Comparison of ENCODE assay signal across 1 cellular context in the genomic region with DNA sequence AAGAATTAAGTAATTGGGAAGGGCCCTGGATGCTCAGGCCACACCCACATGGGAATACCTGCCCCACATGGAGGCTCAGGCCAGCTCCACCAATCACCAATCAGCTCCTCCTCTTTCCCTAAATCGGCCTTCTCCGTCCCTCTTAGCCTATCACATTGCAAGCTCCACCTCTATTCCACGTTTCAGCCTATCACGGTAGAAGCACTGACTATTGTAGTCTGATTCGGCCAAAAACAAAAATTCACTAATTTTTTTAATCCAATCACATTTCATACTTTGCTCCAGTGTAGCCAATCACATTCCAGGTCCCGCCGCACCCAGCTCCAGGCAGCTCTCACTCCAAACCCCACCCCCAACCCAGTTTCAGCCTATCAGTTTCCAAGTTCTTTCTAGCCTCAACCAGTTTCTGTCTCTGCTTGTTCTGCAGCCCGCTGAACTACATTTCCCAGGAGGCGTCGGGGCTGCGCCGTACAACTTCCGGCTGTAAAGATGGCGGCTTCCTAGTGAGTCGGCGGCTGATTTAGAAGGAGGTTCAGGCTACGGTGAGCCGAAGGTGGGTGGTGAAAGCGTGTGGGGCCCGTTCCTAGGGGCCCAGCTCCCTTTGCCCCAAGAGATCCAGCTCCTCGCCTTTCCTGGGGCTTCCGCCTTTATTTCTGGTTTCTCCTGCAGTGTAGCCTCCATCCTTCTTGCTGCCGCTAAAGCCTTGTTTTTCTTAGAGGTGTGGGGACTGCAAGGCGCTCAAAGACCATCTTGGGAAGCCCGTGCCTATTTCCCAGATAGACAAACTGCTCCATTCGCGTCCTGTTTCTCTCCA.
TF ChIP-seq lines count a peak whose summit lies in the region.

A gene (plus strand): TSS at position 469 of the 814 bp plus-strand sequence. CDS start 1,364 bp downstream, outside the sequence.

TF ChIP-seq in HepG2, 621 proteins besides CTCF, POLR2A, EP300 and RAD21 (continued from another document and continues in another):
- TF ChIP-seq KMT2B (CRISPR knock-in tag; IDR thresholded peaks at IDR 0.05) (peak; percentile 69; the same call in 1 of the 2 replicates), PHF20 (CRISPR knock-in tag; IDR thresholded peaks at IDR 0.05) (peak; percentile 85), ZNF510 (CRISPR knock-in tag; IDR thresholded peaks at IDR 0.05; ENCODE audit: low read depth) (peak; percentile 34; the same call in 1 of the 2 replicates), NONO (IDR thresholded peaks at IDR 0.05) (no peak), NONO (CRISPR knock-in tag; conservative IDR thresholded peaks at IDR 0.05) (peak; percentile 58; the same call in 1 of the 2 replicates), ZNF34 (CRISPR knock-in tag; IDR thresholded peaks at IDR 0.05; ENCODE audit: borderline replicate concordance) (no peak), NCOA2 (CRISPR knock-in tag; IDR thresholded peaks at IDR 0.05) (peak; percentile 51; the same call in 1 of the 2 replicates), ZNF430 (CRISPR knock-in tag; IDR thresholded peaks at IDR 0.05) (0 out of 2 replicates have a peak, but pooled peaks have one; percentile 33), KDM5B (CRISPR knock-in tag; IDR thresholded peaks at IDR 0.05; ENCODE audit: borderline replicate concordance) (no peak), PITX1 (CRISPR knock-in tag; IDR thresholded peaks at IDR 0.05) (no peak; the same call in 1 of the 2 replicates), ZNF530 (CRISPR knock-in tag; IDR thresholded peaks at IDR 0.05; ENCODE audit: low read depth) (no peak), FOXA3 (CRISPR knock-in tag; IDR thresholded peaks at IDR 0.05) (peak; percentile 26; the same call in 1 of the 2 replicates), ZFX (CRISPR knock-in tag; IDR thresholded peaks at IDR 0.05; ENCODE audit: low read depth) (peak; percentile 47; the same call in 1 of the 2 replicates), TOPORS (CRISPR knock-in tag; IDR thresholded peaks at IDR 0.05) (0 out of 2 replicates have a peak, but pooled peaks have one; percentile 29), MXI1 (IDR thresholded peaks at IDR 0.05; ENCODE audit: borderline replicate concordance, low read depth, low read length) (peak; percentile 57; the same call in 1 of the 3 replicates), ZBTB20 (CRISPR knock-in tag; IDR thresholded peaks at IDR 0.05; ENCODE audit: borderline replicate concordance, low read depth) (no peak), CHCHD3 (CRISPR knock-in tag; IDR thresholded peaks at IDR 0.05) (no peak), ZNF552 (CRISPR knock-in tag; IDR thresholded peaks at IDR 0.05; ENCODE audit: borderline replicate concordance) (no peak), SRSF4 (IDR thresholded peaks at IDR 0.05; ENCODE audit: low read depth, low read length, poor library complexity, severe bottlenecking) (no peak), TEAD3 (CRISPR knock-in tag; optimal IDR thresholded peaks at IDR 0.05; ENCODE audit: borderline replicate concordance) (peak; percentile 73), ZNF567 (CRISPR knock-in tag; IDR thresholded peaks at IDR 0.05; ENCODE audit: borderline replicate concordance) (no peak), ZNF619 (CRISPR knock-in tag; IDR thresholded peaks at IDR 0.05) (no peak), ZMYM4 (CRISPR knock-in tag; IDR thresholded peaks at IDR 0.05) (peak; percentile 34; the same call in 1 of the 2 replicates), HMG20A (CRISPR knock-in tag; IDR thresholded peaks at IDR 0.05; ENCODE audit: borderline replicate concordance) (no peak), ZNF350 (CRISPR knock-in tag; IDR thresholded peaks at IDR 0.05; ENCODE audit: borderline replicate concordance, low read depth) (peak; percentile 84; the same call in 1 of the 2 replicates), ZNF501 (CRISPR knock-in tag; IDR thresholded peaks at IDR 0.05) (peak; percentile 79), CHD2 (IDR thresholded peaks at IDR 0.05; ENCODE audit: low read depth, low read length) (no peak), NCOR1 (IDR thresholded peaks at IDR 0.05; ENCODE audit: borderline replicate concordance, low read length) (peak; percentile 23; the same call in 1 of the 2 replicates), HDAC1 (CRISPR knock-in tag; IDR thresholded peaks at IDR 0.05) (peak; percentile 89), MAZ (IDR thresholded peaks at IDR 0.05; ENCODE audit: borderline replicate concordance, low read depth, low read length) (no peak), MAZ (CRISPR knock-in tag; IDR thresholded peaks at IDR 0.05; ENCODE audit: low read depth) (0 out of 2 replicates have a peak, but pooled peaks have one; percentile 26), MYC (CRISPR knock-in tag; IDR thresholded peaks at IDR 0.05; ENCODE audit: borderline replicate concordance) (peak; percentile 41; the same call in 1 of the 2 replicates)
- TF ChIP-seq, protein P1, sequence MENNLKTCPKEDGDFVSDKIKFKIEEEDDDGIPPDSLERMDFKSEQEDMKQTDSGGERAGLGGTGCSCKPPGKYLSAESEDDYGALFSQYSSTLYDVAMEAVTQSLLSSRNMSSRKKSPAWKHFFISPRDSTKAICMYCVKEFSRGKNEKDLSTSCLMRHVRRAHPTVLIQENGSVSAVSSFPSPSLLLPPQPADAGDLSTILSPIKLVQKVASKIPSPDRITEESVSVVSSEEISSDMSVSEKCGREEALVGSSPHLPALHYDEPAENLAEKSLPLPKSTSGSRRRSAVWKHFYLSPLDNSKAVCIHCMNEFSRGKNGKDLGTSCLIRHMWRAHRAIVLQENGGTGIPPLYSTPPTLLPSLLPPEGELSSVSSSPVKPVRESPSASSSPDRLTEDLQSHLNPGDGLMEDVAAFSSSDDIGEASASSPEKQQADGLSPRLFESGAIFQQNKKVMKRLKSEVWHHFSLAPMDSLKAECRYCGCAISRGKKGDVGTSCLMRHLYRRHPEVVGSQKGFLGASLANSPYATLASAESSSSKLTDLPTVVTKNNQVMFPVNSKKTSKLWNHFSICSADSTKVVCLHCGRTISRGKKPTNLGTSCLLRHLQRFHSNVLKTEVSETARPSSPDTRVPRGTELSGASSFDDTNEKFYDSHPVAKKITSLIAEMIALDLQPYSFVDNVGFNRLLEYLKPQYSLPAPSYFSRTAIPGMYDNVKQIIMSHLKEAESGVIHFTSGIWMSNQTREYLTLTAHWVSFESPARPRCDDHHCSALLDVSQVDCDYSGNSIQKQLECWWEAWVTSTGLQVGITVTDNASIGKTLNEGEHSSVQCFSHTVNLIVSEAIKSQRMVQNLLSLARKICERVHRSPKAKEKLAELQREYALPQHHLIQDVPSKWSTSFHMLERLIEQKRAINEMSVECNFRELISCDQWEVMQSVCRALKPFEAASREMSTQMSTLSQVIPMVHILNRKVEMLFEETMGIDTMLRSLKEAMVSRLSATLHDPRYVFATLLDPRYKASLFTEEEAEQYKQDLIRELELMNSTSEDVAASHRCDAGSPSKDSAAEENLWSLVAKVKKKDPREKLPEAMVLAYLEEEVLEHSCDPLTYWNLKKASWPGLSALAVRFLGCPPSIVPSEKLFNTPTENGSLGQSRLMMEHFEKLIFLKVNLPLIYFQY (CRISPR knock-in tag; IDR thresholded peaks at IDR 0.05; ENCODE audit: borderline replicate concordance): 0 out of 2 replicates have a peak, but pooled peaks have one; percentile 25
- TF ChIP-seq, protein P2, sequence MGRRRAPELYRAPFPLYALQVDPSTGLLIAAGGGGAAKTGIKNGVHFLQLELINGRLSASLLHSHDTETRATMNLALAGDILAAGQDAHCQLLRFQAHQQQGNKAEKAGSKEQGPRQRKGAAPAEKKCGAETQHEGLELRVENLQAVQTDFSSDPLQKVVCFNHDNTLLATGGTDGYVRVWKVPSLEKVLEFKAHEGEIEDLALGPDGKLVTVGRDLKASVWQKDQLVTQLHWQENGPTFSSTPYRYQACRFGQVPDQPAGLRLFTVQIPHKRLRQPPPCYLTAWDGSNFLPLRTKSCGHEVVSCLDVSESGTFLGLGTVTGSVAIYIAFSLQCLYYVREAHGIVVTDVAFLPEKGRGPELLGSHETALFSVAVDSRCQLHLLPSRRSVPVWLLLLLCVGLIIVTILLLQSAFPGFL (CRISPR knock-in tag; IDR thresholded peaks at IDR 0.05): no peak
- TF ChIP-seq, protein P3, sequence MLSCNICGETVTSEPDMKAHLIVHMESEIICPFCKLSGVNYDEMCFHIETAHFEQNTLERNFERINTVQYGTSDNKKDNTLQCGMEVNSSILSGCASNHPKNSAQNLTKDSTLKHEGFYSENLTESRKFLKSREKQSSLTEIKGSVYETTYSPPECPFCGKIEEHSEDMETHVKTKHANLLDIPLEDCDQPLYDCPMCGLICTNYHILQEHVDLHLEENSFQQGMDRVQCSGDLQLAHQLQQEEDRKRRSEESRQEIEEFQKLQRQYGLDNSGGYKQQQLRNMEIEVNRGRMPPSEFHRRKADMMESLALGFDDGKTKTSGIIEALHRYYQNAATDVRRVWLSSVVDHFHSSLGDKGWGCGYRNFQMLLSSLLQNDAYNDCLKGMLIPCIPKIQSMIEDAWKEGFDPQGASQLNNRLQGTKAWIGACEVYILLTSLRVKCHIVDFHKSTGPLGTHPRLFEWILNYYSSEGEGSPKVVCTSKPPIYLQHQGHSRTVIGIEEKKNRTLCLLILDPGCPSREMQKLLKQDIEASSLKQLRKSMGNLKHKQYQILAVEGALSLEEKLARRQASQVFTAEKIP (CRISPR knock-in tag; IDR thresholded peaks at IDR 0.05; ENCODE audit: borderline replicate concordance): no peak
- TF ChIP-seq, protein P4, sequence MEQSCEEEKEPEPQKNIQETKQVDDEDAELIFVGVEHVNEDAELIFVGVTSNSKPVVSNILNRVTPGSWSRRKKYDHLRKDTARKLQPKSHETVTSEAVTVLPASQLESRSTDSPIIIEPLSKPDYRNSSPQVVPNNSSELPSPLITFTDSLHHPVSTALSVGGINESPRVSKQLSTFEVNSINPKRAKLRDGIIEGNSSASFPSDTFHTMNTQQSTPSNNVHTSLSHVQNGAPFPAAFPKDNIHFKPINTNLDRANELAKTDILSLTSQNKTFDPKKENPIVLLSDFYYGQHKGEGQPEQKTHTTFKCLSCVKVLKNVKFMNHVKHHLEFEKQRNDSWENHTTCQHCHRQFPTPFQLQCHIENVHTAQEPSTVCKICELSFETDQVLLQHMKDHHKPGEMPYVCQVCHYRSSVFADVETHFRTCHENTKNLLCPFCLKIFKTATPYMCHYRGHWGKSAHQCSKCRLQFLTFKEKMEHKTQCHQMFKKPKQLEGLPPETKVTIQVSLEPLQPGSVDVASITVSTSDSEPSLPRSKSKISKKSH (CRISPR knock-in tag; IDR thresholded peaks at IDR 0.05; ENCODE audit: borderline replicate concordance): 0 out of 2 replicates have a peak, but pooled peaks have one; percentile 45
- TF ChIP-seq, protein P5, sequence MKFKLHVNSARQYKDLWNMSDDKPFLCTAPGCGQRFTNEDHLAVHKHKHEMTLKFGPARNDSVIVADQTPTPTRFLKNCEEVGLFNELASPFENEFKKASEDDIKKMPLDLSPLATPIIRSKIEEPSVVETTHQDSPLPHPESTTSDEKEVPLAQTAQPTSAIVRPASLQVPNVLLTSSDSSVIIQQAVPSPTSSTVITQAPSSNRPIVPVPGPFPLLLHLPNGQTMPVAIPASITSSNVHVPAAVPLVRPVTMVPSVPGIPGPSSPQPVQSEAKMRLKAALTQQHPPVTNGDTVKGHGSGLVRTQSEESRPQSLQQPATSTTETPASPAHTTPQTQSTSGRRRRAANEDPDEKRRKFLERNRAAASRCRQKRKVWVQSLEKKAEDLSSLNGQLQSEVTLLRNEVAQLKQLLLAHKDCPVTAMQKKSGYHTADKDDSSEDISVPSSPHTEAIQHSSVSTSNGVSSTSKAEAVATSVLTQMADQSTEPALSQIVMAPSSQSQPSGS (CRISPR knock-in tag; IDR thresholded peaks at IDR 0.05): no peak
- TF ChIP-seq, protein P6, sequence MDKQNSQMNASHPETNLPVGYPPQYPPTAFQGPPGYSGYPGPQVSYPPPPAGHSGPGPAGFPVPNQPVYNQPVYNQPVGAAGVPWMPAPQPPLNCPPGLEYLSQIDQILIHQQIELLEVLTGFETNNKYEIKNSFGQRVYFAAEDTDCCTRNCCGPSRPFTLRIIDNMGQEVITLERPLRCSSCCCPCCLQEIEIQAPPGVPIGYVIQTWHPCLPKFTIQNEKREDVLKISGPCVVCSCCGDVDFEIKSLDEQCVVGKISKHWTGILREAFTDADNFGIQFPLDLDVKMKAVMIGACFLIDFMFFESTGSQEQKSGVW (CRISPR knock-in tag; IDR thresholded peaks at IDR 0.05; ENCODE audit: borderline replicate concordance): no peak
- TF ChIP-seq, protein P7, sequence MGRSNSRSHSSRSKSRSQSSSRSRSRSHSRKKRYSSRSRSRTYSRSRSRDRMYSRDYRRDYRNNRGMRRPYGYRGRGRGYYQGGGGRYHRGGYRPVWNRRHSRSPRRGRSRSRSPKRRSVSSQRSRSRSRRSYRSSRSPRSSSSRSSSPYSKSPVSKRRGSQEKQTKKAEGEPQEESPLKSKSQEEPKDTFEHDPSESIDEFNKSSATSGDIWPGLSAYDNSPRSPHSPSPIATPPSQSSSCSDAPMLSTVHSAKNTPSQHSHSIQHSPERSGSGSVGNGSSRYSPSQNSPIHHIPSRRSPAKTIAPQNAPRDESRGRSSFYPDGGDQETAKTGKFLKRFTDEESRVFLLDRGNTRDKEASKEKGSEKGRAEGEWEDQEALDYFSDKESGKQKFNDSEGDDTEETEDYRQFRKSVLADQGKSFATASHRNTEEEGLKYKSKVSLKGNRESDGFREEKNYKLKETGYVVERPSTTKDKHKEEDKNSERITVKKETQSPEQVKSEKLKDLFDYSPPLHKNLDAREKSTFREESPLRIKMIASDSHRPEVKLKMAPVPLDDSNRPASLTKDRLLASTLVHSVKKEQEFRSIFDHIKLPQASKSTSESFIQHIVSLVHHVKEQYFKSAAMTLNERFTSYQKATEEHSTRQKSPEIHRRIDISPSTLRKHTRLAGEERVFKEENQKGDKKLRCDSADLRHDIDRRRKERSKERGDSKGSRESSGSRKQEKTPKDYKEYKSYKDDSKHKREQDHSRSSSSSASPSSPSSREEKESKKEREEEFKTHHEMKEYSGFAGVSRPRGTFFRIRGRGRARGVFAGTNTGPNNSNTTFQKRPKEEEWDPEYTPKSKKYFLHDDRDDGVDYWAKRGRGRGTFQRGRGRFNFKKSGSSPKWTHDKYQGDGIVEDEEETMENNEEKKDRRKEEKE (IDR thresholded peaks at IDR 0.05): no peak
- TF ChIP-seq, protein P8, sequence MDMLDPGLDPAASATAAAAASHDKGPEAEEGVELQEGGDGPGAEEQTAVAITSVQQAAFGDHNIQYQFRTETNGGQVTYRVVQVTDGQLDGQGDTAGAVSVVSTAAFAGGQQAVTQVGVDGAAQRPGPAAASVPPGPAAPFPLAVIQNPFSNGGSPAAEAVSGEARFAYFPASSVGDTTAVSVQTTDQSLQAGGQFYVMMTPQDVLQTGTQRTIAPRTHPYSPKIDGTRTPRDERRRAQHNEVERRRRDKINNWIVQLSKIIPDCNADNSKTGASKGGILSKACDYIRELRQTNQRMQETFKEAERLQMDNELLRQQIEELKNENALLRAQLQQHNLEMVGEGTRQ (IDR thresholded peaks at IDR 0.05; ENCODE audit: low read depth, low read length): no peak
- TF ChIP-seq, protein P8 (CRISPR knock-in tag; IDR thresholded peaks at IDR 0.05; ENCODE audit: borderline replicate concordance): peak; percentile 18; the same call in 1 of the 2 replicates
